ENCODE assay signal across 9 cellular contexts in genomic region chr10:78774999-78775711, GRCh38.
DNase-seq lines count a peak whose midpoint lies in the region; ATAC-seq and TF ChIP-seq lines count a peak whose summit lies in the region.
"Had no signal": no experiment of that assay in that cellular context is flagged by ENCODE, and none has a peak within 500 bp of the region (broad histone marks: within the 10 kb centered on the region; RNA-seq: fewer than 3 reads in every experiment).

No MANE protein-coding gene starts in this region.

- CTCF ChIA-PET in activated CD8-positive, alpha-beta memory T cell treated with anti-CD3 and anti-CD28 coated beads, Interleukin-2, amount 10 ng/mL, durations not matched to agents 7 days and 5 days (lab: Charles Lee), result interaction anchor here (1.2 kb wide), 1 partner anchor 420 kb away, joined by 3 read pairs; no protein-coding TSS in a partner anchor

- DNase-seq in activated CD8-positive, alpha-beta memory T cell treated with anti-CD3 and anti-CD28 coated beads for 24 hours, result peak; percentile 41
- DNase-seq in activated CD8-positive, alpha-beta memory T cell treated with anti-CD3 and anti-CD28 coated beads, Interleukin-2, amount 10 ng/mL, durations not matched to agents 7 days and 5 days, result no peak
- DNase-seq in mesothelial cell of epicardium (ENCODE audit: low spot score in 2 of 2, unreplicated experiment in 2 of 2) (no peak), type B pancreatic cell (ENCODE audit: extremely low spot score, unreplicated experiment) (no peak), D341Med (ENCODE audit: low spot score) (no peak)

- H3K4me3 Mint-ChIP-seq in activated CD8-positive, alpha-beta memory T cell treated with anti-CD3 and anti-CD28 coated beads, Interleukin-2, amount 10 ng/mL, durations not matched to agents 7 days and 5 days, result no peak overlapping the region
- H3K4me3 Mint-ChIP-seq in brain (no peak overlapping the region), mesothelial cell of epicardium (no peak overlapping the region), type B pancreatic cell (no peak overlapping the region)
- H3K4me3 Mint-ChIP-seq: dendritic cell treated with granulocyte-macrophage colony-stimulating factor and Interleukin-4, amounts not matched to agents 40 ng/mL and 50 ng/mL, for 4 days had no signal

- no peaks in the 10 kb centered on the region for H3K4me1 Mint-ChIP-seq in activated CD8-positive, alpha-beta memory T cell treated with anti-CD3 and anti-CD28 coated beads, Interleukin-2, amount 10 ng/mL, durations not matched to agents 7 days and 5 days
- H3K4me1 Mint-ChIP-seq in brain, result peaks cover 60% of the 10 kb centered on the region
- peaks cover 46% of the 10 kb centered on the region for H3K4me1 Mint-ChIP-seq in mesothelial cell of epicardium
- peaks cover 59% of the 10 kb centered on the region for H3K4me1 Mint-ChIP-seq in type B pancreatic cell (ENCODE audit: unreplicated experiment)

- H3K27me3 Mint-ChIP-seq in activated CD8-positive, alpha-beta memory T cell treated with anti-CD3 and anti-CD28 coated beads, Interleukin-2, amount 10 ng/mL, durations not matched to agents 7 days and 5 days, result no peaks in the 10 kb centered on the region
- H3K27me3 Mint-ChIP-seq in brain (peaks cover 3% of the 10 kb centered on the region), mesothelial cell of epicardium (ENCODE audit: low read depth) (no peaks in the 10 kb centered on the region), type B pancreatic cell (no peaks in the 10 kb centered on the region)

- H3K27ac Mint-ChIP-seq in activated CD8-positive, alpha-beta memory T cell treated with anti-CD3 and anti-CD28 coated beads, Interleukin-2, amount 10 ng/mL, durations not matched to agents 7 days and 5 days, result no peak overlapping the region
- peak overlapping the region in 3 of 5 experiments; percentile 18 to 19 (median 19) for H3K27ac Mint-ChIP-seq in brain
- H3K27ac Mint-ChIP-seq in mesothelial cell of epicardium, result peak overlapping the region; percentile 67
- H3K27ac Mint-ChIP-seq in type B pancreatic cell, result peak overlapping the region; percentile 56
- H3K27ac Mint-ChIP-seq: dendritic cell treated with granulocyte-macrophage colony-stimulating factor and Interleukin-4, amounts not matched to agents 40 ng/mL and 50 ng/mL, for 4 days had no signal

- H3K9me3 Mint-ChIP-seq in activated CD8-positive, alpha-beta memory T cell treated with anti-CD3 and anti-CD28 coated beads, Interleukin-2, amount 10 ng/mL, durations not matched to agents 7 days and 5 days (ENCODE audit: low read depth), result no peaks in the 10 kb centered on the region
- H3K9me3 Mint-ChIP-seq in brain (peaks cover 0 to 14% (median 0%) of the 10 kb centered on the region in 5 experiments), mesothelial cell of epicardium (no peaks in the 10 kb centered on the region), type B pancreatic cell (no peaks in the 10 kb centered on the region)
- H3K9me3 Mint-ChIP-seq: dendritic cell treated with granulocyte-macrophage colony-stimulating factor and Interleukin-4, amounts not matched to agents 40 ng/mL and 50 ng/mL, for 4 days had no signal

- no peak for ATAC-seq in activated CD8-positive, alpha-beta memory T cell treated with anti-CD3 and anti-CD28 coated beads, Interleukin-2, amount 10 ng/mL, durations not matched to agents 7 days and 5 days
- ATAC-seq in GM21786 (IDR thresholded peaks at IDR 0.05; ENCODE audit: unreplicated experiment) (no peak), GM19467 (IDR thresholded peaks at IDR 0.05; ENCODE audit: unreplicated experiment) (no peak)

- TF ChIP-seq CTCF in brain (conservative IDR thresholded peaks at IDR 0.05) (no peak), mesothelial cell of epicardium (IDR thresholded peaks at IDR 0.05; ENCODE audit: unreplicated experiment) (no peak), type B pancreatic cell (conservative IDR thresholded peaks at IDR 0.05) (no peak)

- H3K36me3 Mint-ChIP-seq in activated CD8-positive, alpha-beta memory T cell treated with anti-CD3 and anti-CD28 coated beads, Interleukin-2, amount 10 ng/mL, durations not matched to agents 7 days and 5 days, result no peaks in the 10 kb centered on the region
- no peaks in the 10 kb centered on the region for H3K36me3 Mint-ChIP-seq in brain
- H3K36me3 Mint-ChIP-seq in mesothelial cell of epicardium, result no peaks in the 10 kb centered on the region
- no peaks in the 10 kb centered on the region for H3K36me3 Mint-ChIP-seq in type B pancreatic cell
